ENCODE assay signal across 8 cellular contexts in the genomic region with DNA sequence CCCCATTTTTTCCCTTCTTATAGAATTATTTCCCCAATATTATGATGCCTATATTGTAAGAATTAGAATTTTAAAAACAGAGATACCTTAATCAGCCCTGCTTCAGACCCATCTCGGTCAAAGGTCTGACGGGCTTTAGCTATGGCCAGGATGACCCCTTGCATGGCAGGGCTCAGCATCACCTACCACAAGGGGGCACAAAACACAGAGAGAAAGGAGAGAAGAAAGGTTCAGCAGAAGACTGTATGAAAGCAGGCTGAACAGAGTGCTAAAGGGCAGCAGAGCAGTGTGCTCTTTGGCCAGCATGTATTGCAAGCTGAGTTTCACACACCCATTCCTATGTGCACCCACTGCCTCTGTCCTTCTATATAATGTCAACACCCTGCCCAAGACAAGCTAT. TPM values are rescaled to one million over a fixed set of nuclear protein-coding genes. Genes with fewer than 3 reads are reported as not detected.
DNase-seq lines count a peak whose midpoint lies in the region; ATAC-seq, FAIRE-seq and TF ChIP-seq lines count a peak whose summit lies in the region.

No MANE protein-coding gene starts in this region.

- H3K27ac Mint-ChIP-seq in activated naive CD4-positive, alpha-beta T cell treated with anti-CD3 and anti-CD28 coated beads, Interleukin-2, amount 10 ng/mL, durations not matched to agents 7 days and 5 days = peak overlapping the region; percentile 72
- no peak overlapping the region for H3K27ac Mint-ChIP-seq in activated CD8-positive, alpha-beta T cell treated with anti-CD3 and anti-CD28 coated beads for 36 hours

- no peak overlapping the region for H3K4me3 Mint-ChIP-seq in activated naive CD4-positive, alpha-beta T cell treated with anti-CD3 and anti-CD28 coated beads, Interleukin-2, amount 10 ng/mL, durations not matched to agents 7 days and 5 days
- no peak overlapping the region for H3K4me3 Mint-ChIP-seq in activated CD8-positive, alpha-beta T cell treated with anti-CD3 and anti-CD28 coated beads for 36 hours

- POLR2A ChIA-PET in activated CD8-positive, alpha-beta T cell treated with anti-CD3 and anti-CD28 coated beads for 36 hours (lab: Charles Lee) = no interaction called here

- H3K9me3 Mint-ChIP-seq in activated naive CD4-positive, alpha-beta T cell treated with anti-CD3 and anti-CD28 coated beads, Interleukin-2, amount 10 ng/mL, durations not matched to agents 7 days and 5 days = no peaks in the 10 kb centered on the region
- no peaks in the 10 kb centered on the region for H3K9me3 Mint-ChIP-seq in activated CD8-positive, alpha-beta T cell treated with anti-CD3 and anti-CD28 coated beads for 36 hours

- CTCF ChIA-PET in activated naive CD4-positive, alpha-beta T cell treated with anti-CD3 and anti-CD28 coated beads, Interleukin-2, amount 10 ng/mL, durations not matched to agents 7 days and 5 days (lab: Charles Lee) = interaction anchor here (0.8 to 2.4 kb wide), 6 partner anchors 10 to 456 kb away, joined by 3 to 11 read pairs (median 8); no protein-coding TSS in a partner anchor
- CTCF ChIA-PET in activated CD8-positive, alpha-beta T cell treated with anti-CD3 and anti-CD28 coated beads for 36 hours (lab: Charles Lee) = interaction anchor here (1.3 to 3.1 kb wide), 4 partner anchors 10 to 454 kb away, joined by 4 to 16 read pairs (median 5); no protein-coding TSS in a partner anchor

- H3K9me3 ChIP-seq in Karpas-422 (ENCODE audit: low read length) = no peaks in the 10 kb centered on the region
- no peaks in the 10 kb centered on the region for H3K9me3 ChIP-seq in keratinocyte (ENCODE audit: control insufficient read depth, low read depth, low read length)

- H3K9ac ChIP-seq in Karpas-422 (ENCODE audit: low read length) = no peak overlapping the region
- no peak overlapping the region for H3K9ac ChIP-seq in keratinocyte (ENCODE audit: control insufficient read depth, extremely low read depth, insufficient read depth, low read length)

- H3K4me1 Mint-ChIP-seq in activated naive CD4-positive, alpha-beta T cell treated with anti-CD3 and anti-CD28 coated beads, Interleukin-2, amount 10 ng/mL, durations not matched to agents 7 days and 5 days = no peaks in the 10 kb centered on the region
- H3K4me1 Mint-ChIP-seq in activated CD8-positive, alpha-beta T cell treated with anti-CD3 and anti-CD28 coated beads for 36 hours (ENCODE audit: low read depth) = no peaks in the 10 kb centered on the region

- no peak for ATAC-seq in activated CD8-positive, alpha-beta T cell treated with anti-CD3 and anti-CD28 coated beads for 36 hours
- ATAC-seq in HG02885 (IDR thresholded peaks at IDR 0.05; ENCODE audit: poor library complexity, unreplicated experiment) (no peak), GM19035 (IDR thresholded peaks at IDR 0.05; ENCODE audit: unreplicated experiment) (no peak)

- TF ChIP-seq CTCF in activated CD8-positive, alpha-beta T cell treated with anti-CD3 and anti-CD28 coated beads for 36 hours (IDR thresholded peaks at IDR 0.05) = no peak
- peak; percentile 49 to 71 (median 59) for TF ChIP-seq CTCF in keratinocyte (optimal IDR thresholded peaks at IDR 0.05 in 1 of 3, IDR thresholded peaks at IDR 0.05 in 1 of 3, conservative IDR thresholded peaks at IDR 0.05 in 1 of 3; ENCODE audit: extremely low read depth in 1 of 3, insufficient read depth in 2 of 3, low read length in 3 of 3)

- no peaks in the 10 kb centered on the region for H3K4me1 ChIP-seq in Karpas-422 (ENCODE audit: low read length)
- no peaks in the 10 kb centered on the region for H3K4me1 ChIP-seq in keratinocyte (ENCODE audit: control insufficient read depth, extremely low read depth, insufficient read depth, low read length)

- dilution Hi-C loops in keratinocyte (cut with MboI; ENCODE audit: extremely low pct_ligation_motif_present, low sequenced_read_pairs) = no loop called here

- H2AFZ ChIP-seq in Karpas-422 (ENCODE audit: low read length) (no peak overlapping the region), keratinocyte (ENCODE audit: control insufficient read depth, low read length) (no peak overlapping the region)

- peak; percentile 29 for DNase-seq in activated naive CD4-positive, alpha-beta T cell treated with anti-CD3 and anti-CD28 coated beads, Interleukin-2, amount 10 ng/mL, durations not matched to agents 7 days and 5 days
- no peak for DNase-seq in activated naive CD4-positive, alpha-beta T cell treated with Interleukin-2 at 50 U/mL for 16 hours
- DNase-seq in Karpas-422 (peak; percentile 65), keratinocyte (ENCODE audit: low read depth, low spot score) (no peak), NCI-H2081 treated with DMSO at 0.1 percent for 48 hours (lab: John Stamatoyannopoulos, UW) (no peak)
- peak; percentile 17 for DNase-seq in activated CD8-positive, alpha-beta T cell treated with anti-CD3 and anti-CD28 coated beads for 36 hours

- H3K36me3 ChIP-seq in Karpas-422 (ENCODE audit: insufficient read depth, low read length) (peaks cover 11% of the 10 kb centered on the region; the same call in 1 of the 2 replicates), keratinocyte (ENCODE audit: control insufficient read depth in 2 of 2, extremely low read depth in 1 of 2, insufficient read depth in 2 of 2, low read length in 2 of 2) (peaks cover 7 to 14% of the 10 kb centered on the region in 2 experiments)

- H3K27ac ChIP-seq in Karpas-422 (ENCODE audit: low read length) (no peak overlapping the region), keratinocyte (ENCODE audit: control insufficient read depth, insufficient read depth, low read length) (no peak overlapping the region)

- H3K4me2 ChIP-seq in Karpas-422 (ENCODE audit: low read depth, low read length, poor library complexity, severe bottlenecking) (no peak overlapping the region), keratinocyte (ENCODE audit: control insufficient read depth, extremely low read depth, insufficient read depth, low read depth, low read length) (no peak overlapping the region)

- intact Hi-C loops in activated CD8-positive, alpha-beta T cell treated with anti-CD3 and anti-CD28 coated beads for 36 hours (cut with micrococcal nuclease) = no loop called here

- H3K4me3 ChIP-seq in Karpas-422 (ENCODE audit: low read length) = no peak overlapping the region
- H3K4me3 ChIP-seq in keratinocyte (ENCODE audit: control insufficient read depth in 2 of 3, extremely low read depth in 1 of 3, insufficient read depth in 2 of 3, low read depth in 1 of 3, low read length in 3 of 3) = no peak overlapping the region

- no peaks in the 10 kb centered on the region for H3K27me3 Mint-ChIP-seq in activated naive CD4-positive, alpha-beta T cell treated with anti-CD3 and anti-CD28 coated beads, Interleukin-2, amount 10 ng/mL, durations not matched to agents 7 days and 5 days
- H3K27me3 Mint-ChIP-seq in activated CD8-positive, alpha-beta T cell treated with anti-CD3 and anti-CD28 coated beads for 36 hours = no peaks in the 10 kb centered on the region

- H4K20me1 ChIP-seq in Karpas-422 (ENCODE audit: insufficient read depth, low read depth, low read length) = no peaks in the 10 kb centered on the region
- H4K20me1 ChIP-seq in keratinocyte (ENCODE audit: control insufficient read depth, extremely low read depth, insufficient read depth, low read length) = no peaks in the 10 kb centered on the region

- no peaks in the 10 kb centered on the region for H3K9me1 ChIP-seq in keratinocyte (ENCODE audit: control insufficient read depth, extremely low read depth, insufficient read depth, low read length)

- no peak for FAIRE-seq in keratinocyte (lab: Jason Lieb, UNC)

- H3K79me2 ChIP-seq in Karpas-422 (ENCODE audit: low read length) (no peaks in the 10 kb centered on the region), keratinocyte (ENCODE audit: control insufficient read depth, insufficient read depth, low read length) (no peaks in the 10 kb centered on the region)

- no peaks in the 10 kb centered on the region for H3K27me3 ChIP-seq in Karpas-422 (ENCODE audit: low read length)
- H3K27me3 ChIP-seq in keratinocyte (ENCODE audit: control insufficient read depth, extremely low read depth, insufficient read depth, low read length) = no peaks in the 10 kb centered on the region

- H3K36me3 Mint-ChIP-seq in activated naive CD4-positive, alpha-beta T cell treated with anti-CD3 and anti-CD28 coated beads, Interleukin-2, amount 10 ng/mL, durations not matched to agents 7 days and 5 days = peaks cover 45% of the 10 kb centered on the region
- H3K36me3 Mint-ChIP-seq in activated CD8-positive, alpha-beta T cell treated with anti-CD3 and anti-CD28 coated beads for 36 hours (ENCODE audit: low read depth) = peaks cover 23% of the 10 kb centered on the region

- H3K9me2 ChIP-seq in Karpas-422 (replicated peaks; ENCODE audit: insufficient read depth, low read length) = no peaks in the 10 kb centered on the region

RNA-seq across cellular contexts. Expression of a gene that starts 26.8 kb away (rescaled TPM):
- total RNA-seq in Karpas-422 (2014; rRNA removed; shearing (Covaris generic); ENCODE audit: low replicate concordance) = not detected in 2 replicates
- not detected for total RNA-seq in activated CD8-positive, alpha-beta T cell treated with anti-CD3 and anti-CD28 coated beads for 36 hours
- not detected in 3 replicates for polyA plus RNA-seq in keratinocyte
- polyA plus RNA-seq in keratinocyte (2011; ENCODE audit: low read depth) = not detected
- not detected in 2 replicates for polyA plus RNA-seq in keratinocyte (2011; cell fraction: cytosol; rRNA removed)
- polyA plus RNA-seq in keratinocyte (2011; cell fraction: nucleus; rRNA removed) = not detected in 2 replicates
- polyA plus RNA-seq in keratinocyte (2012; ENCODE audit: low replicate concordance) = 0.41 TPM in 1 of 2 replicates, not detected in the other
- not detected in 3 replicates for polyA minus RNA-seq in keratinocyte
- not detected for polyA minus RNA-seq in keratinocyte (2011; cell fraction: cytosol; rRNA and poly(A)+ RNA removed)
- polyA minus RNA-seq in keratinocyte (2011; cell fraction: nucleus; rRNA and poly(A)+ RNA removed) = not detected in 2 replicates

RNA-seq across cellular contexts. Expression of a gene that starts 32.9 kb away (rescaled TPM):
- total RNA-seq in Karpas-422 (2014; rRNA removed; shearing (Covaris generic); ENCODE audit: low replicate concordance) = 6.3 and 11.4 TPM in 2 replicates
- total RNA-seq in activated CD8-positive, alpha-beta T cell treated with anti-CD3 and anti-CD28 coated beads for 36 hours = 10 to 100 TPM; 15.2 to 15.5 TPM
- 13.7 to 21.3 TPM (median 17.0 TPM) in 3 replicates for polyA plus RNA-seq in keratinocyte
- polyA plus RNA-seq in keratinocyte (2011; ENCODE audit: low read depth) = 14.2 TPM
- 9.3 and 20.6 TPM in 2 replicates for polyA plus RNA-seq in keratinocyte (2011; cell fraction: cytosol; rRNA removed)
- 17.2 and 19.6 TPM in 2 replicates for polyA plus RNA-seq in keratinocyte (2011; cell fraction: nucleus; rRNA removed)
- 13.2 and 16.5 TPM in 2 replicates for polyA plus RNA-seq in keratinocyte (2012; ENCODE audit: low replicate concordance)
- polyA minus RNA-seq in keratinocyte = 8.3 to 25.0 TPM (median 13.4 TPM) in 3 replicates
- polyA minus RNA-seq in keratinocyte (2011; cell fraction: cytosol; rRNA and poly(A)+ RNA removed) = 16.5 TPM
- polyA minus RNA-seq in keratinocyte (2011; cell fraction: nucleus; rRNA and poly(A)+ RNA removed) = 15.5 and 18.0 TPM in 2 replicates

Comparison
In these comparisons a context has a peak if more than half of its experiments do, and no peak if none do; other contexts are left out.
1. DNase-seq: peak in activated naive CD4-positive, alpha-beta T cell treated with anti-CD3 and anti-CD28 coated beads, Interleukin-2, amount 10 ng/mL, durations not matched to agents 7 days and 5 days (single experiment), Karpas-422 (single experiment) and activated CD8-positive, alpha-beta T cell treated with anti-CD3 and anti-CD28 coated beads for 36 hours (single experiment); none in activated naive CD4-positive, alpha-beta T cell treated with Interleukin-2 at 50 U/mL for 16 hours (single experiment), keratinocyte (single experiment) and NCI-H2081 treated with DMSO at 0.1 percent for 48 hours (single experiment).